Comparison of ENCODE assay signal across 9 cellular contexts in genomic region chr10:99983280-99983988, GRCh38. TPM values are rescaled to one million over a fixed set of nuclear protein-coding genes. Genes with fewer than 3 reads are reported as not detected.
A peak's percentile ranks its signal among the peaks of the same experiment; 100 is the strongest.
DNase-seq lines count a peak whose midpoint lies in the region; ATAC-seq, FAIRE-seq and TF ChIP-seq lines count a peak whose summit lies in the region.
"Had no signal": no experiment of that assay in that cellular context is flagged by ENCODE, and none has a peak within 500 bp of the region (broad histone marks: within the 10 kb centered on the region; RNA-seq: fewer than 3 reads in every experiment).

No MANE protein-coding gene starts in this region.

- H3K27me3 Mint-ChIP-seq in CD8-positive, alpha-beta T cell (ENCODE audit: low read depth), result no peaks in the 10 kb centered on the region
- H3K27me3 Mint-ChIP-seq in activated CD4-positive, alpha-beta T cell treated with anti-CD3 and anti-CD28 coated beads, Interleukin-2, amount 10 ng/mL, durations not matched to agents 7 days and 5 days, result no peaks in the 10 kb centered on the region
- no peaks in the 10 kb centered on the region for H3K27me3 Mint-ChIP-seq in naive thymus-derived CD8-positive, alpha-beta T cell

- peaks cover 78% of the 10 kb centered on the region for H3K79me2 ChIP-seq in hepatocyte

- no peaks in the 10 kb centered on the region for H3K9me3 Mint-ChIP-seq in CD8-positive, alpha-beta T cell
- H3K9me3 Mint-ChIP-seq in activated CD4-positive, alpha-beta T cell treated with anti-CD3 and anti-CD28 coated beads, Interleukin-2, amount 10 ng/mL, durations not matched to agents 7 days and 5 days, result no peaks in the 10 kb centered on the region
- H3K9me3 Mint-ChIP-seq in naive thymus-derived CD8-positive, alpha-beta T cell, result no peaks in the 10 kb centered on the region

- FAIRE-seq in GM12892 (lab: Jason Lieb, UNC), result peak; percentile 54

- H3K27ac ChIP-seq in adrenal gland (peak overlapping the region; percentile 10 to 93 (median 80)), hepatocyte (peak overlapping the region; percentile 80), spleen (peak overlapping the region; percentile 32 to 85 (median 70))
- H3K27ac ChIP-seq in CD8-positive, alpha-beta T cell (ENCODE audit: low read depth, low read length), result no peak overlapping the region

- H3K36me3 ChIP-seq in adrenal gland (replicated peaks in 1 of 2) (no peaks in the 10 kb centered on the region), hepatocyte (replicated peaks; ENCODE audit: insufficient read depth, low read depth) (no peaks in the 10 kb centered on the region), spleen (no peaks in the 10 kb centered on the region)
- no peaks in the 10 kb centered on the region for H3K36me3 ChIP-seq in CD8-positive, alpha-beta T cell (ENCODE audit: insufficient read depth, low read length)

- no peaks in the 10 kb centered on the region for H3K36me3 Mint-ChIP-seq in CD8-positive, alpha-beta T cell
- no peaks in the 10 kb centered on the region for H3K36me3 Mint-ChIP-seq in activated CD4-positive, alpha-beta T cell treated with anti-CD3 and anti-CD28 coated beads, Interleukin-2, amount 10 ng/mL, durations not matched to agents 7 days and 5 days (ENCODE audit: low read depth)
- peaks cover 0 to 4% (median 0%) of the 10 kb centered on the region in 3 donors for H3K36me3 Mint-ChIP-seq in naive thymus-derived CD8-positive, alpha-beta T cell

- no peaks in the 10 kb centered on the region for H3K9me2 ChIP-seq in hepatocyte (replicated peaks; ENCODE audit: insufficient read depth)

- WGBS in adrenal gland, 4 donors, result 27 to 30% (median 27%) methylated on average over 13 to 16 of the region's 16 CpGs
- 59% methylated on average over 16 of the region's 16 CpGs for WGBS in hepatocyte (ENCODE audit: low lambda C conversion rate, missing lambda C conversion rate)
- 55 to 64% (median 57%) methylated on average over 14 to 16 of the region's 16 CpGs for WGBS in spleen, 5 donors

- CTCF ChIA-PET in CD8-positive, alpha-beta T cell (lab: Charles Lee), result interaction anchor here (0.6 to 0.7 kb wide), 3 partner anchors 10 to 88 kb away, joined by 4 read pairs; no protein-coding TSS in a partner anchor
- CTCF ChIA-PET in activated CD4-positive, alpha-beta T cell treated with anti-CD3 and anti-CD28 coated beads, Interleukin-2, amount 10 ng/mL, durations not matched to agents 7 days and 5 days (lab: Charles Lee), result no interaction called here

- H3K27me3 ChIP-seq in adrenal gland, result no peaks in the 10 kb centered on the region
- no peaks in the 10 kb centered on the region for H3K27me3 ChIP-seq in hepatocyte
- H3K27me3 ChIP-seq in spleen (replicated peaks in 1 of 7), result no peaks in the 10 kb centered on the region
- no peaks in the 10 kb centered on the region for H3K27me3 ChIP-seq in CD8-positive, alpha-beta T cell (ENCODE audit: insufficient read depth, low read length)

- H3K4me3 ChIP-seq in adrenal gland (peak overlapping the region in 1 of 4 donors; percentile 6), hepatocyte (no peak overlapping the region), spleen (peak overlapping the region in 1 of 8 donors; percentile 33)
- H3K4me3 ChIP-seq in CD8-positive, alpha-beta T cell (ENCODE audit: low read depth, low read length), result no peak overlapping the region
- H3K4me3 ChIP-seq: PC-9 had no signal

- TF ChIP-seq CTCF in adrenal gland (IDR thresholded peaks at IDR 0.05), result peak in 1 of 6 experiments; percentile 5
- TF ChIP-seq CTCF in hepatocyte (IDR thresholded peaks at IDR 0.05; ENCODE audit: poor library complexity), result no peak
- no peak for TF ChIP-seq CTCF in spleen (IDR thresholded peaks at IDR 0.05 in 8 of 11, conservative IDR thresholded peaks at IDR 0.05 in 3 of 11)
- no peak for TF ChIP-seq CTCF in CD8-positive, alpha-beta T cell (IDR thresholded peaks at IDR 0.05)

- H2AFZ ChIP-seq in hepatocyte, result no peak overlapping the region
- H2AFZ ChIP-seq: PC-9 had no signal

- intact Hi-C loops in adrenal gland (cut with DNase I), result no loop called here
- intact Hi-C loops in spleen (cut with DNase I; ENCODE audit: low total_unique reads), result no loop called here
- intact Hi-C loops in CD8-positive, alpha-beta T cell (cut with DNase I, micrococcal nuclease), result no loop called here

- H4K20me1 ChIP-seq in hepatocyte (ENCODE audit: insufficient read depth, poor library complexity, severe bottlenecking), result no peaks in the 10 kb centered on the region

- no peak overlapping the region for H3K27ac Mint-ChIP-seq in CD8-positive, alpha-beta T cell
- no peak overlapping the region for H3K27ac Mint-ChIP-seq in activated CD4-positive, alpha-beta T cell treated with anti-CD3 and anti-CD28 coated beads, Interleukin-2, amount 10 ng/mL, durations not matched to agents 7 days and 5 days
- H3K27ac Mint-ChIP-seq in naive thymus-derived CD8-positive, alpha-beta T cell, result no peak overlapping the region

- POLR2A ChIA-PET in CD8-positive, alpha-beta T cell (lab: Charles Lee), result no interaction called here
- POLR2A ChIA-PET in activated CD4-positive, alpha-beta T cell treated with anti-CD3 and anti-CD28 coated beads, Interleukin-2, amount 10 ng/mL, durations not matched to agents 7 days and 5 days (lab: Charles Lee), result no interaction called here
- POLR2A ChIA-PET in naive thymus-derived CD8-positive, alpha-beta T cell (lab: Charles Lee), result no interaction called here

- H3K4me1 Mint-ChIP-seq in CD8-positive, alpha-beta T cell (ENCODE audit: low read depth), result peaks cover 8% of the 10 kb centered on the region
- peaks cover 5% of the 10 kb centered on the region for H3K4me1 Mint-ChIP-seq in activated CD4-positive, alpha-beta T cell treated with anti-CD3 and anti-CD28 coated beads, Interleukin-2, amount 10 ng/mL, durations not matched to agents 7 days and 5 days
- H3K4me1 Mint-ChIP-seq in naive thymus-derived CD8-positive, alpha-beta T cell, result peaks cover 0 to 46% (median 3%) of the 10 kb centered on the region in 4 donors

- no peak for TF ChIP-seq POLR2A in GM12892 (IDR thresholded peaks at IDR 0.05; ENCODE audit: low read depth, low read length)
- TF ChIP-seq POLR2A in adrenal gland (IDR thresholded peaks at IDR 0.05), result no peak
- TF ChIP-seq POLR2A in spleen (IDR thresholded peaks at IDR 0.05), result peak in 1 of 3 donors; percentile 10

- peak overlapping the region; percentile 60 for H3K4me2 ChIP-seq in hepatocyte
- H3K4me2 ChIP-seq: PC-9 had no signal

- no peak for ATAC-seq in CD8-positive, alpha-beta T cell
- ATAC-seq in naive thymus-derived CD8-positive, alpha-beta T cell, result no peak

- H3K9me3 ChIP-seq in adrenal gland (replicated peaks in 1 of 3) (no peaks in the 10 kb centered on the region), hepatocyte (ENCODE audit: low read depth) (no peaks in the 10 kb centered on the region), spleen (no peaks in the 10 kb centered on the region)
- no peaks in the 10 kb centered on the region for H3K9me3 ChIP-seq in CD8-positive, alpha-beta T cell (ENCODE audit: low read length)

- H3K4me1 ChIP-seq in adrenal gland (replicated peaks in 1 of 2), result peaks cover 28 to 54% of the 10 kb centered on the region in 2 donors
- H3K4me1 ChIP-seq in hepatocyte (ENCODE audit: insufficient read depth), result peaks cover 41% of the 10 kb centered on the region
- peaks cover 18 to 63% (median 46%) of the 10 kb centered on the region in 6 donors for H3K4me1 ChIP-seq in spleen
- no peaks in the 10 kb centered on the region for H3K4me1 ChIP-seq in CD8-positive, alpha-beta T cell (ENCODE audit: insufficient read depth, low read length)

- DNase-seq in GM12892 (ENCODE audit: insufficient read length) (no peak), adrenal gland (peak; percentile 39 to 73 (median 55)), hepatocyte (ENCODE audit: low spot score) (peak; percentile 52), spleen (no peak), DMS53 treated with DMSO at 0.1 percent for 48 hours (lab: John Stamatoyannopoulos, UW; ENCODE audit: unreplicated experiment) (no peak)
- DNase-seq in CD8-positive, alpha-beta T cell, result no peak
- DNase-seq in activated CD4-positive, alpha-beta T cell treated with anti-CD3 and anti-CD28 coated beads, Interleukin-2, amount 10 ng/mL, durations not matched to agents 7 days and 5 days, result no peak
- DNase-seq in naive thymus-derived CD8-positive, alpha-beta T cell, result no peak
- DNase-seq: PC-9 had no signal

- H3K4me3 Mint-ChIP-seq in CD8-positive, alpha-beta T cell, result no peak overlapping the region
- H3K4me3 Mint-ChIP-seq in activated CD4-positive, alpha-beta T cell treated with anti-CD3 and anti-CD28 coated beads, Interleukin-2, amount 10 ng/mL, durations not matched to agents 7 days and 5 days, result no peak overlapping the region
- H3K4me3 Mint-ChIP-seq in naive thymus-derived CD8-positive, alpha-beta T cell, result peak overlapping the region in 1 of 10 donors; percentile 11

RNA-seq across cellular contexts. Expression of gene DNMBP, which starts 26.3 kb away (rescaled TPM):
- polyA plus RNA-seq in GM12892 (2012; ENCODE audit: missing spikeins), result 12.1 TPM
- total RNA-seq in adrenal gland (10 to 100 TPM in 7 of 8 donors, 1 to 10 TPM in 1; 8.9 to 17.9 (median 12.5) TPM), hepatocyte (16.5 and 18.2 TPM in 2 replicates), spleen (10 to 100 TPM; 15.3 to 19.5 (median 16.9) TPM)
- polyA plus RNA-seq in adrenal gland (10 to 100 TPM in 1 of 3 donors, 1 to 10 TPM in 2; 5.7 to 13.6 (median 9.5) TPM), hepatocyte (11.6 and 13.9 TPM in 2 replicates), spleen (1 to 10 TPM; 4.6 to 8.9 (median 6.3) TPM)
- total RNA-seq in CD8-positive, alpha-beta T cell, result 1 to 10 TPM; 4.0 to 4.1 TPM
- 1 to 10 TPM; 2.9 to 3.2 TPM for total RNA-seq in activated CD4-positive, alpha-beta T cell treated with anti-CD3 and anti-CD28 coated beads, Interleukin-2, amount 10 ng/mL, durations not matched to agents 7 days and 5 days
- 1 to 10 TPM; 5.8 to 6.5 TPM for total RNA-seq in naive thymus-derived CD8-positive, alpha-beta T cell
- 1 to 10 TPM in 2 of 3 donors, under 1 TPM in 1; 0.59 to 1.6 (median 1.1) TPM for polyA plus RNA-seq in naive thymus-derived CD8-positive, alpha-beta T cell

Comparison
In these comparisons a context has a peak if more than half of its experiments do, and no peak if none do; other contexts are left out.
1. DNase-seq: peak in adrenal gland (7 of 7) and hepatocyte (single experiment); none in GM12892 (single experiment), spleen (single experiment), CD8-positive, alpha-beta T cell (0 of 7), activated CD4-positive, alpha-beta T cell treated with anti-CD3 and anti-CD28 coated beads, Interleukin-2, amount 10 ng/mL, durations not matched to agents 7 days and 5 days (single experiment), DMS53 treated with DMSO at 0.1 percent for 48 hours (single experiment) and naive thymus-derived CD8-positive, alpha-beta T cell (0 of 10).